In the genomic region with DNA sequence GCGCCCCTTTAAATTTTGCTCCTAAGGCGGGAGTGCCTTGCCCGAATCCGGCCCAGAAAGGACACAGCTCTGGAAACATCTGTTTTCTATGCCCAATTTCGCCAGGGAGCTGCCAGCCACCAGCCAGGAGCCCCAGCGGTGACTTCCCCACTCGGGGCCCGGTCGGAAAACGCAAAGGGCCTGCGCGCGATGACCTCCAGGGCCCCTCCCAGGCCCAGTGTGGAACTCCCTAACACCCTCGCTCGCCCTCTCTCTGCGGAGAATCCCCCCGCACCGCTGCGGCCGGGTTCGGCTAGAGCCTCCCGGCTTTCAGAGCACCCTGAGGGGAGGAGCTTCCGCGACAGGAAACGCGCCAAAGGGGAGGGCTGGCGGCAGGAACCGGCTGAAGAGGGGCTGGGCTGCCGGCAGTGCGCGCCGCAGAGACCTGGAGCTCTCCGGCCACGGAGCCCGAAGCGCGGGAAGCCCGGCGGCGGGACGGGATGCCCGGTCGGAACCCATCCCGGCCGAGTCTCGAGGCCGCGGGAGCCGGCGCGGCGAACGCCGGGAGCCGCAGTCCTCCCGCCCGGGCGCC, we compare ENCODE assay signal across 8 cellular contexts.
DNase-seq lines count a peak whose midpoint lies in the region; ATAC-seq and TF ChIP-seq lines count a peak whose summit lies in the region.

No MANE protein-coding gene starts in this region.

- H3K9ac ChIP-seq in HUES6 (ENCODE audit: low read length) (peak overlapping the region; percentile 80), OCI-LY1 (ENCODE audit: low read length) (peak overlapping the region; percentile 87), mucosa of stomach (ENCODE audit: low read length) (peak overlapping the region; percentile 90)

- H3K4me2 ChIP-seq in OCI-LY1 (ENCODE audit: low read length), result peak overlapping the region; percentile 72

- H3K27ac ChIP-seq in HUES6 (ENCODE audit: low read depth, low read length) (peak overlapping the region; percentile 84; the same call in 1 of the 2 replicates), OCI-LY1 (ENCODE audit: low read depth, low read length, poor library complexity, severe bottlenecking) (peak overlapping the region; percentile 74)

- DNase-seq in DMS 273 treated with DMSO at 0.1 percent for 48 hours (lab: John Stamatoyannopoulos, UW) (peak; percentile 52), activated T-cell treated with anti-CD3 and anti-CD28 coated beads for 24 hours (ENCODE audit: low read depth) (peak; percentile 78), erythroblast (lab: John Stamatoyannopoulos, UW) (peak; percentile 90 to 91)
- DNase-seq in stimulated activated CD8-positive, alpha-beta memory T cell treated with anti-CD3 and anti-CD28 coated beads, Interleukin-4, amount 100 ng/mL, for 48 hours, result peak; percentile 89

- no peak for TF ChIP-seq CTCF in OCI-LY1 (IDR thresholded peaks at IDR 0.05; ENCODE audit: low read length)

- H3K4me3 ChIP-seq in HUES6 (ENCODE audit: low read depth, low read length), result peak overlapping the region; percentile 73
- H3K4me3 ChIP-seq in OCI-LY1 (ENCODE audit: low read depth, low read length, poor library complexity, severe bottlenecking), result peak overlapping the region; percentile 81
- peak overlapping the region; percentile 95 for H3K4me3 ChIP-seq in mucosa of stomach (ENCODE audit: low read length)

- H3K36me3 ChIP-seq in HUES6 (ENCODE audit: control insufficient read depth, insufficient read depth, low read length) (peaks cover 13% of the 10 kb centered on the region), OCI-LY1 (ENCODE audit: insufficient read depth, low read length) (peaks cover 19% of the 10 kb centered on the region; the same call in 1 of the 2 replicates), mucosa of stomach (ENCODE audit: control insufficient read depth, insufficient read depth, low read length) (no peaks in the 10 kb centered on the region)

- no peak for TF ChIP-seq POLR2A in erythroblast (IDR thresholded peaks at IDR 0.05; ENCODE audit: low read length)

- H3F3A ChIP-seq in OCI-LY1 (ENCODE audit: insufficient read depth, low read length), result no peaks in the 10 kb centered on the region; the same call in 1 of the 2 replicates

- H2AFZ ChIP-seq in OCI-LY1 (ENCODE audit: low read length), result no peak overlapping the region

- H3K79me2 ChIP-seq in OCI-LY1 (ENCODE audit: insufficient read depth, low read length), result peaks cover 37% of the 10 kb centered on the region

- H3K4me1 ChIP-seq in HUES6 (ENCODE audit: control insufficient read depth, insufficient read depth, low read length), result peaks cover 3% of the 10 kb centered on the region; the same call in 1 of the 2 replicates
- peaks cover 36% of the 10 kb centered on the region for H3K4me1 ChIP-seq in OCI-LY1 (ENCODE audit: insufficient read depth, low read length, severe bottlenecking)
- peaks cover 4% of the 10 kb centered on the region for H3K4me1 ChIP-seq in mucosa of stomach (ENCODE audit: control insufficient read depth, insufficient read depth, low read length)

- H3K9me3 ChIP-seq in HUES6 (ENCODE audit: control insufficient read depth, insufficient read depth, low read depth, low read length) (no peaks in the 10 kb centered on the region), OCI-LY1 (ENCODE audit: low read length) (no peaks in the 10 kb centered on the region), mucosa of stomach (ENCODE audit: control insufficient read depth, low read length) (no peaks in the 10 kb centered on the region)

- ATAC-seq in GM21447 (IDR thresholded peaks at IDR 0.05; ENCODE audit: unreplicated experiment), result peak; percentile 79

- H4K20me1 ChIP-seq in OCI-LY1 (ENCODE audit: insufficient read depth, low read length), result no peaks in the 10 kb centered on the region

- H3K9me2 ChIP-seq in OCI-LY1 (ENCODE audit: low read depth, low read length), result no peaks in the 10 kb centered on the region

- H3K27me3 ChIP-seq in HUES6 (ENCODE audit: control insufficient read depth, insufficient read depth, low read length) (no peaks in the 10 kb centered on the region), OCI-LY1 (ENCODE audit: insufficient read depth, low read length) (no peaks in the 10 kb centered on the region), mucosa of stomach (ENCODE audit: control insufficient read depth, insufficient read depth, low read length) (no peaks in the 10 kb centered on the region)

Comparison
In these comparisons a context has a peak if more than half of its experiments do, and no peak if none do; other contexts are left out.
1. Peak in every context shown above with its lines: DNase-seq, ATAC-seq, H3K4me3 ChIP-seq and H3K27ac ChIP-seq.